ENCODE assay signal across 8 cellular contexts in the genomic region with DNA sequence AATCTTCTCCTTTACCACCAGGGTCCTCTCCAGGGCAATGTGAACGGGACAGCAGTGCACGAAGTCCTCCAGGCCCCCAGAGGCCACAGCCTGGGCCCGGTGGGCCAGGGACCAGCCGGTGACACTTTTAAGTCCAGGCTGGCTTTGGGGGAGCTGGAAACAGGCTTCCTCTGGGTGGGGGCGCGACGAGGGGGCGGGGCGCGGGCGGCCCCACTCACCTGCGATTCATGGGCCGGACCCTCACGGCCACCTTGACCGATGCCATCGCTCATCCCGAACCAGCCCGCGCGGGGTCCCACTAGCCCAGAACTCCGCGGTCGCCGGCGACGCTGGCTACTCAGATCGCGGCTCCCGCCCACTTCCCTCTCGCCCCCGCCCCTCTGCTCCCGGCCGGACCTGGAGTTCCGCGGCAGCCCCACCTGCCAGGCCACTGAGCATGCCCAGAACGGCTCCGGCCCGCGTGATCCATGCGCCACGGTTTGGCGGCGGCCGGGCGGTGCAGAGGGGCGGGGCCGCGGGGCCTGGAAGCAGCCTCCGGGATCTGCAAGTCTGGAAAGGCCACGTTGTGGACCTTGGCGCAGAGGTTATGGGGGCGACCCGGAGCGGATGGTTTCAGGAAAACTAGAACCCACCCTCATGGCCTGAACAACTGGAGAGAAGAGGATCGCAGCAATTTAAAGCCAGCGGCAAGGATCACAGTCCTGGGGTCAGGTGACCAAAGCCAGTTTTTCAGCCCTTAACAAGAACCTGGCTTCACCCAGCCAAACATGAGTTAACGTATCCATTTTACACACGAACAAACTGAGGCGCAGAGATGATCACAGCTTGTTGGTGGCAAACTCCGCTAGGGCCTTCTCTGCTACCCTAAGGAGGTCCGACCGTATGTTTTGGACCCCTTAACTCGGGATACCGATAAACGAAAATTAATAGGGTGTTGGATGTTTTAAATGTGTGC. TPM values are rescaled to one million over a fixed set of nuclear protein-coding genes. Genes with fewer than 3 reads are reported as not detected.
DNase-seq lines count a peak whose midpoint lies in the region; ATAC-seq, FAIRE-seq and TF ChIP-seq lines count a peak whose summit lies in the region.

A gene with protein sequence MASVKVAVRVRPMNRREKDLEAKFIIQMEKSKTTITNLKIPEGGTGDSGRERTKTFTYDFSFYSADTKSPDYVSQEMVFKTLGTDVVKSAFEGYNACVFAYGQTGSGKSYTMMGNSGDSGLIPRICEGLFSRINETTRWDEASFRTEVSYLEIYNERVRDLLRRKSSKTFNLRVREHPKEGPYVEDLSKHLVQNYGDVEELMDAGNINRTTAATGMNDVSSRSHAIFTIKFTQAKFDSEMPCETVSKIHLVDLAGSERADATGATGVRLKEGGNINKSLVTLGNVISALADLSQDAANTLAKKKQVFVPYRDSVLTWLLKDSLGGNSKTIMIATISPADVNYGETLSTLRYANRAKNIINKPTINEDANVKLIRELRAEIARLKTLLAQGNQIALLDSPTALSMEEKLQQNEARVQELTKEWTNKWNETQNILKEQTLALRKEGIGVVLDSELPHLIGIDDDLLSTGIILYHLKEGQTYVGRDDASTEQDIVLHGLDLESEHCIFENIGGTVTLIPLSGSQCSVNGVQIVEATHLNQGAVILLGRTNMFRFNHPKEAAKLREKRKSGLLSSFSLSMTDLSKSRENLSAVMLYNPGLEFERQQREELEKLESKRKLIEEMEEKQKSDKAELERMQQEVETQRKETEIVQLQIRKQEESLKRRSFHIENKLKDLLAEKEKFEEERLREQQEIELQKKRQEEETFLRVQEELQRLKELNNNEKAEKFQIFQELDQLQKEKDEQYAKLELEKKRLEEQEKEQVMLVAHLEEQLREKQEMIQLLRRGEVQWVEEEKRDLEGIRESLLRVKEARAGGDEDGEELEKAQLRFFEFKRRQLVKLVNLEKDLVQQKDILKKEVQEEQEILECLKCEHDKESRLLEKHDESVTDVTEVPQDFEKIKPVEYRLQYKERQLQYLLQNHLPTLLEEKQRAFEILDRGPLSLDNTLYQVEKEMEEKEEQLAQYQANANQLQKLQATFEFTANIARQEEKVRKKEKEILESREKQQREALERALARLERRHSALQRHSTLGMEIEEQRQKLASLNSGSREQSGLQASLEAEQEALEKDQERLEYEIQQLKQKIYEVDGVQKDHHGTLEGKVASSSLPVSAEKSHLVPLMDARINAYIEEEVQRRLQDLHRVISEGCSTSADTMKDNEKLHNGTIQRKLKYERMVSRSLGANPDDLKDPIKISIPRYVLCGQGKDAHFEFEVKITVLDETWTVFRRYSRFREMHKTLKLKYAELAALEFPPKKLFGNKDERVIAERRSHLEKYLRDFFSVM (N-terminal part only) (minus strand): TSS at position 438 of the 955 bp plus-strand sequence. CDS start 173 bp downstream, at position 265.

- H3K9me3 ChIP-seq in AG04450 (ENCODE audit: control insufficient read depth, insufficient read depth, low read length) = peaks cover 4% of the 10 kb centered on the region; the same call in 1 of the 2 replicates
- H3K9me3 ChIP-seq in kidney (ENCODE audit: control insufficient read depth in 1 of 2, low read length in 2 of 2) = no peaks in the 10 kb centered on the region

- TF ChIP-seq CTCF in AG04450 (IDR thresholded peaks at IDR 0.05; ENCODE audit: low read depth, low read length) (no peak), kidney (IDR thresholded peaks at IDR 0.05; ENCODE audit: borderline replicate concordance, extremely low read depth, insufficient read depth) (peak; percentile 9)

- peaks cover 17 to 31% of the 10 kb centered on the region in 2 donors for H3K4me1 ChIP-seq in kidney (ENCODE audit: control insufficient read depth in 1 of 2, insufficient read depth in 1 of 2, low read depth in 1 of 2, low read length in 2 of 2)

- H3K27ac ChIP-seq in AG04450 (ENCODE audit: low read depth, low read length) (no peak within 1 kb of the TSS), kidney (ENCODE audit: low read depth in 2 of 2, low read length in 2 of 2) (peak within 1 kb of the TSS; percentile 78 to 83)

- H3K27me3 ChIP-seq in AG04450 (ENCODE audit: control insufficient read depth, insufficient read depth, low read length) = no peaks in the 10 kb centered on the region

- CTCF ChIA-PET in AG04450 (lab: Charles Lee) = no interaction called here

- ATAC-seq in GM18907 (IDR thresholded peaks at IDR 0.05; ENCODE audit: unreplicated experiment) (peak; percentile 75), HG03135 (IDR thresholded peaks at IDR 0.05; ENCODE audit: unreplicated experiment) (peak; percentile 81)
- peak; percentile 61 to 77 for ATAC-seq in activated CD4-positive, CD25-positive, alpha-beta regulatory T cell treated with anti-CD3 and anti-CD28 coated beads, Interleukin-2, amount 50 U/mL, for 24 hours

- POLR2A ChIA-PET in AG04450 (lab: Yijun Ruan, JAX) = interaction anchor here (0.6 kb wide), 1 partner anchor 1999 kb away, joined by 3 read pairs; no protein-coding TSS in a partner anchor

- no peak for FAIRE-seq in kidney (lab: Jason Lieb, UNC)

- intact Hi-C loops in kidney (cut with DNase I) = no loop called here

- no peak for DNase-seq in AG04450 (ENCODE audit: low read depth, low spot score)
- peak; percentile 86 for DNase-seq in NCI-H2227 treated with DMSO at 0.1 percent for 48 hours (lab: John Stamatoyannopoulos, UW)
- DNase-seq in cerebellar cortex (ENCODE audit: low spot score) = peak; percentile 85
- peak; percentile 95 for DNase-seq in kidney
- DNase-seq in stimulated activated CD4-positive, alpha-beta T cell treated with anti-CD3 and anti-CD28 coated beads, Interleukin-15, amount 100 ng/mL, for 1 hour (ENCODE audit: low read depth in 1 of 2, low spot score in 1 of 2) = peak; percentile 61 to 85

- peak within 1 kb of the TSS; percentile 74 to 90 for H3K9ac ChIP-seq in kidney (ENCODE audit: low read length in 2 of 2)

- H3K4me3 ChIP-seq in AG04450 (ENCODE audit: low read depth, low read length) = peak within 1 kb of the TSS; percentile 75
- peak within 1 kb of the TSS; percentile 86 to 90 for H3K4me3 ChIP-seq in kidney (ENCODE audit: low read length in 2 of 2)

- no peaks in the 10 kb centered on the region for H3K36me3 ChIP-seq in kidney (ENCODE audit: control insufficient read depth in 1 of 2, insufficient read depth in 2 of 2, low read length in 2 of 2)

RNA-seq across cellular contexts. Expression of the gene that starts here (rescaled TPM):
- polyA plus RNA-seq in AG04450 (2011; rRNA removed) (8.8 and 10.2 TPM in 2 replicates), kidney (ENCODE audit: insufficient read depth, low read depth, low replicate concordance) (15.0 TPM)
- polyA minus RNA-seq in AG04450 (2011; rRNA and poly(A)+ RNA removed) = 9.6 and 14.0 TPM in 2 replicates
- 19.7 TPM for total RNA-seq in kidney
